ENCODE assay signal across 8 cellular contexts in the genomic region with DNA sequence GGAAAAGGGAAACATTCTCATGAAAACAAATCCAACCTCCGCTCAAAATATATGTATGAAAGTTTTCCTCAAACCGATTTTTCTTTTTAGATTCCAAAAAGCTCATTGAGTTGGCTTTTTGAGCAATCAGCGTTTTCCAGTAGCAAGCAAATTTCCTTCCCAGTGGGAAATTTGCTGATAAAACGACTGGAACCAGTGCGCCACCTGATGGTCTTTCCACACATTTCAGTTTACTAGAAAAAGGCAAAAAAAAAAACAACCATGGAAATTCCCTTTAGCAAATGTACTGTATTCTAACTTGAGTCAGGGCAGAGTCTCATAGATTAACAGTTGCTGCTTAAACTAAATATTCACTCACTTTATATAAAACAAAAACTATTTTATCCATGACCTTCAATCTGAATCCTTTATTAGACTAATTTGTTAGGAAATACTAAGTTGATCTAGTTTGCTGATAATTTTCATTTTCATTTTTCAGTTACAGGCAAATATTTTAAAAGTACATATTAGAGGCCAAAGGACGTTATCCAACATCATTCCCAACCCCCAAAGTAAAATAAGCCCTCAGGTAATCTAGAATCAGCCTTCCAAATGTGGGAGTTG.
DNase-seq lines count a peak whose midpoint lies in the region; ATAC-seq and TF ChIP-seq lines count a peak whose summit lies in the region.

No MANE protein-coding gene starts in this region.

- DNase-seq in left ventricle myocardium inferior, result no peak
- DNase-seq in Right ventricle myocardium inferior (ENCODE audit: missing footprints), result no peak
- DNase-seq in NCI-H774 (lab: John Stamatoyannopoulos, UW), result peak; percentile 25
- DNase-seq in fibroblast of mammary gland (ENCODE audit: low read depth), result peak; percentile 49
- peak; percentile 34 for DNase-seq in renal cortical epithelial cell (ENCODE audit: low read depth)
- no peak for DNase-seq in T-helper 9 cell
- DNase-seq in dedifferentiated amniotic fluid mesenchymal stem cell (ENCODE audit: extremely low spot score), result no peak
- no peak for DNase-seq in epidermal melanocyte (ENCODE audit: insufficient read length, low spot score)

- no peaks in the 10 kb centered on the region for H3K9me3 ChIP-seq in left ventricle myocardium inferior (replicated peaks)

- peaks cover 55% of the 10 kb centered on the region for H3K27me3 ChIP-seq in left ventricle myocardium inferior (ENCODE audit: low read depth)

- H3K36me3 ChIP-seq in left ventricle myocardium inferior, result no peaks in the 10 kb centered on the region

- H3K4me1 ChIP-seq in left ventricle myocardium inferior, result no peaks in the 10 kb centered on the region

- H3K27ac ChIP-seq in left ventricle myocardium inferior (replicated peaks), result no peak overlapping the region

- H3K4me3 ChIP-seq in left ventricle myocardium inferior (no peak overlapping the region), fibroblast of mammary gland (ENCODE audit: control insufficient read depth, low read depth, low read length) (no peak overlapping the region)

- ATAC-seq in Right ventricle myocardium inferior, result no peak

- peak; percentile 65 for TF ChIP-seq CTCF in left ventricle myocardium inferior (IDR thresholded peaks at IDR 0.05; ENCODE audit: borderline replicate concordance)
- TF ChIP-seq CTCF in fibroblast of mammary gland (conservative IDR thresholded peaks at IDR 0.05; ENCODE audit: control insufficient read depth, insufficient read depth, low read depth, low read length), result peak; percentile 74

- intact Hi-C loops in left ventricle myocardium inferior (cut with micrococcal nuclease) (no loop called here), Right ventricle myocardium inferior (cut with DNase I) (no loop called here)

Comparison
In these comparisons a context has a peak if more than half of its experiments do, and no peak if none do; other contexts are left out.
1. DNase-seq: peak in NCI-H774 (single experiment), fibroblast of mammary gland (single experiment) and renal cortical epithelial cell (single experiment); none in left ventricle myocardium inferior (single experiment), Right ventricle myocardium inferior (single experiment), T-helper 9 cell (single experiment), dedifferentiated amniotic fluid mesenchymal stem cell (single experiment) and epidermal melanocyte (single experiment).